ENCODE assay signal across 18 cellular contexts in genomic region chr11:78224506-78224905, GRCh38. TPM values are rescaled to one million over a fixed set of nuclear protein-coding genes. Genes with fewer than 3 reads are reported as not detected.
A peak's percentile ranks its signal among the peaks of the same experiment; 100 is the strongest.
DNase-seq lines count a peak whose midpoint lies in the region; ATAC-seq and TF ChIP-seq lines count a peak whose summit lies in the region.
"Had no signal": no experiment of that assay in that cellular context is flagged by ENCODE, and none has a peak within 500 bp of the region (broad histone marks: within the 10 kb centered on the region; RNA-seq: fewer than 3 reads in every experiment).

No MANE protein-coding gene starts in this region.

- no peak for TF ChIP-seq POLR2A in esophagus muscularis mucosa (IDR thresholded peaks at IDR 0.05; ENCODE audit: low read depth)

- H4K20me1 ChIP-seq in OCI-LY7 (ENCODE audit: insufficient read depth, low read length) = no peaks in the 10 kb centered on the region

- TF ChIP-seq EP300 in esophagus muscularis mucosa (IDR thresholded peaks at IDR 0.05) = no peak

- ATAC-seq in activated naive CD4-positive, alpha-beta T cell treated with anti-CD3 and anti-CD28 coated beads, Interleukin-2, amount 50 U/mL, for 72 hours = no peak
- no peak for ATAC-seq in stimulated activated naive B cell treated with anti-CD40 and anti-IgM and Interleukin-4, amounts not matched to agents 10 μg/mL and 1 μg/mL and 100 μg/mL, for 72 hours (replicated peaks)

- BruUV-seq in OCI-LY7 (replicated peaks; lab: Mats Ljungman, UMichigan) = no TSS peak

- H3K9me3 Mint-ChIP-seq in activated naive CD4-positive, alpha-beta T cell treated with anti-CD3 and anti-CD28 coated beads, Interleukin-2, amount 50 U/mL, for 72 hours = no peaks in the 10 kb centered on the region
- H3K9me3 Mint-ChIP-seq in stimulated activated naive B cell treated with anti-CD40 and anti-IgM and Interleukin-4, amounts not matched to agents 10 μg/mL and 1 μg/mL and 100 μg/mL, for 72 hours = no peaks in the 10 kb centered on the region
- H3K9me3 Mint-ChIP-seq: CD8-positive, alpha-beta memory T cell had no signal

- peak overlapping the region; percentile 18 to 96 for H3K27ac Mint-ChIP-seq in activated naive CD4-positive, alpha-beta T cell treated with anti-CD3 and anti-CD28 coated beads, Interleukin-2, amount 50 U/mL, for 72 hours
- peak overlapping the region; percentile 60 for H3K27ac Mint-ChIP-seq in stimulated activated naive B cell treated with anti-CD40 and anti-IgM and Interleukin-4, amounts not matched to agents 10 μg/mL and 1 μg/mL and 100 μg/mL, for 72 hours

- POLR2A ChIA-PET in OCI-LY7 (lab: Charles Lee) = no interaction called here

- DNase-seq in activated naive CD4-positive, alpha-beta T cell treated with anti-CD3 and anti-CD28 coated beads, Interleukin-2, amount 50 U/mL, for 72 hours (ENCODE audit: low spot score in 2 of 2) = no peak
- no peak for DNase-seq in activated naive CD4-positive, alpha-beta T cell treated with anti-CD3 and anti-CD28 coated beads, Interleukin-2, amount 50 U/mL, for 16 hours
- DNase-seq in OCI-LY7 (ENCODE audit: low spot score) = no peak
- peak; percentile 86 for DNase-seq in esophagus muscularis mucosa (ENCODE audit: extremely low spot score)
- DNase-seq in stimulated activated naive B cell treated with anti-CD40 and anti-IgM and Interleukin-4, amounts not matched to agents 10 μg/mL and 1 μg/mL and 100 μg/mL, for 72 hours = no peak
- no peak for DNase-seq in posterior cingulate gyrus
- no peak for DNase-seq in Ammon's horn (ENCODE audit: low spot score)
- no peak for DNase-seq in amygdala (lab: John Stamatoyannopoulos, UW)
- DNase-seq: BE2C; CD8-positive, alpha-beta memory T cell; GOT3; KG1; NCI-H1092; NCI-H146; NCI-H2081; NCI-H774; PC-9; SJCRH30 had no signal

- H3K4me3 ChIP-seq in OCI-LY7 (ENCODE audit: low read depth, low read length, poor library complexity, severe bottlenecking) = no peak overlapping the region
- no peak overlapping the region for H3K4me3 ChIP-seq in esophagus muscularis mucosa
- H3K4me3 ChIP-seq: PC-9, SJCRH30 had no signal

- no peak overlapping the region for H3K4me3 Mint-ChIP-seq in stimulated activated naive B cell treated with anti-CD40 and anti-IgM and Interleukin-4, amounts not matched to agents 10 μg/mL and 1 μg/mL and 100 μg/mL, for 72 hours
- H3K4me3 Mint-ChIP-seq: CD8-positive, alpha-beta memory T cell had no signal

- H3K4me1 ChIP-seq in OCI-LY7 (ENCODE audit: insufficient read depth, low read length, poor library complexity, severe bottlenecking) (peaks cover 52% of the 10 kb centered on the region), esophagus muscularis mucosa (peaks cover 0 to 6% (median 3%) of the 10 kb centered on the region in 4 donors)
- H3K4me1 ChIP-seq: SJCRH30 had no signal

- H3K27me3 ChIP-seq in esophagus muscularis mucosa = no peaks in the 10 kb centered on the region
- H3K27me3 ChIP-seq: BE2C, SJCRH30 had no signal

- CTCF ChIA-PET in OCI-LY7 (lab: Charles Lee; ENCODE audit: unreplicated experiment) = no interaction called here

- no peaks in the 10 kb centered on the region for H3K36me3 Mint-ChIP-seq in activated naive CD4-positive, alpha-beta T cell treated with anti-CD3 and anti-CD28 coated beads, Interleukin-2, amount 50 U/mL, for 72 hours
- H3K36me3 Mint-ChIP-seq in stimulated activated naive B cell treated with anti-CD40 and anti-IgM and Interleukin-4, amounts not matched to agents 10 μg/mL and 1 μg/mL and 100 μg/mL, for 72 hours = peaks cover 30 to 34% of the 10 kb centered on the region in 2 donors

- H3K27ac ChIP-seq in OCI-LY7 (ENCODE audit: low read depth, low read length, poor library complexity, severe bottlenecking) = peak overlapping the region; percentile 54
- no peak overlapping the region for H3K27ac ChIP-seq in esophagus muscularis mucosa (replicated peaks in 1 of 4)
- H3K27ac ChIP-seq: PC-9, SJCRH30 had no signal

- H3K79me2 ChIP-seq in OCI-LY7 (ENCODE audit: insufficient read depth, low read depth, low read length) = no peaks in the 10 kb centered on the region

- H3K4me2 ChIP-seq in OCI-LY7 (ENCODE audit: low read length) = peak overlapping the region; percentile 61
- H3K4me2 ChIP-seq: PC-9 had no signal

- no peaks in the 10 kb centered on the region for H3K27me3 Mint-ChIP-seq in stimulated activated naive B cell treated with anti-CD40 and anti-IgM and Interleukin-4, amounts not matched to agents 10 μg/mL and 1 μg/mL and 100 μg/mL, for 72 hours
- H3K27me3 Mint-ChIP-seq: CD8-positive, alpha-beta memory T cell had no signal

- H3K9me2 ChIP-seq in OCI-LY7 (ENCODE audit: insufficient read depth, low read length) = no peaks in the 10 kb centered on the region

- peaks cover 47 to 59% of the 10 kb centered on the region in 2 donors for H3K4me1 Mint-ChIP-seq in stimulated activated naive B cell treated with anti-CD40 and anti-IgM and Interleukin-4, amounts not matched to agents 10 μg/mL and 1 μg/mL and 100 μg/mL, for 72 hours
- H3K4me1 Mint-ChIP-seq: CD8-positive, alpha-beta memory T cell had no signal

- TF ChIP-seq CTCF in OCI-LY7 (conservative IDR thresholded peaks at IDR 0.05; ENCODE audit: low read length) = no peak
- TF ChIP-seq CTCF in esophagus muscularis mucosa (IDR thresholded peaks at IDR 0.05) = no peak

- H3K9me3 ChIP-seq in OCI-LY7 (ENCODE audit: low read length) (no peaks in the 10 kb centered on the region), esophagus muscularis mucosa (no peaks in the 10 kb centered on the region)
- H3K9me3 ChIP-seq: BE2C, SJCRH30 had no signal

- WGBS in esophagus muscularis mucosa = 86% methylated on average over 4 of the region's 4 CpGs

- no peaks in the 10 kb centered on the region for H3K36me3 ChIP-seq in OCI-LY7 (ENCODE audit: insufficient read depth, low read length)
- H3K36me3 ChIP-seq in esophagus muscularis mucosa = peaks cover 15 to 72% (median 63%) of the 10 kb centered on the region in 4 donors
- H3K36me3 ChIP-seq: SJCRH30 had no signal

- H2AFZ ChIP-seq in OCI-LY7 (ENCODE audit: low read length) = peak overlapping the region; percentile 77; the same call in 1 of the 2 replicates
- H2AFZ ChIP-seq: PC-9 had no signal

- intact Hi-C loops in OCI-LY7 (cut with micrococcal nuclease; ENCODE audit: unreplicated experiment) (no loop called here), esophagus muscularis mucosa (cut with DNase I) (no loop called here), posterior cingulate gyrus (cut with DNase I) (no loop called here)

RNA-seq across cellular contexts. Expression of gene USP35, which starts 35.8 kb away (rescaled TPM):
- total RNA-seq in activated naive CD4-positive, alpha-beta T cell treated with anti-CD3 and anti-CD28 coated beads, Interleukin-2, amount 50 U/mL, for 72 hours = 10 to 100 TPM; 16.3 to 21.8 TPM
- 3.2 and 3.4 TPM in 2 replicates for total RNA-seq in OCI-LY7 (2014; rRNA removed; shearing (Covaris generic))
- total RNA-seq in OCI-LY7 (2022) = 4.8 and 4.9 TPM in 2 replicates
- 10 to 100 TPM in 2 of 4 donors, 1 to 10 TPM in 2; 5.8 to 15.4 (median 11.3) TPM for total RNA-seq in esophagus muscularis mucosa

RNA-seq across cellular contexts. Expression of gene KCTD21, which starts 36.1 kb away (rescaled TPM):
- total RNA-seq in activated naive CD4-positive, alpha-beta T cell treated with anti-CD3 and anti-CD28 coated beads, Interleukin-2, amount 50 U/mL, for 72 hours = 10 to 100 TPM in 1 of 2 donors, 1 to 10 TPM in 1; 6.6 to 12.2 TPM
- total RNA-seq in OCI-LY7 (2014; rRNA removed; shearing (Covaris generic)) = 1.5 and 2.8 TPM in 2 replicates
- total RNA-seq in OCI-LY7 (2022) (2.5 and 2.7 TPM in 2 replicates), esophagus muscularis mucosa (10 to 100 TPM in 2 of 4 donors, 1 to 10 TPM in 2; 6.6 to 21.0 (median 12.1) TPM)
